ENCODE assay signal across 9 cellular contexts in genomic region chr1:198922638-198923430, GRCh38.
DNase-seq lines count a peak whose midpoint lies in the region; ATAC-seq lines count a peak whose summit lies in the region.
"Had no signal": no experiment of that assay in that cellular context is flagged by ENCODE, and none has a peak within 500 bp of the region (broad histone marks: within the 10 kb centered on the region; RNA-seq: fewer than 3 reads in every experiment).

No MANE protein-coding gene starts in this region.

- no peaks in the 10 kb centered on the region for H3K9me3 Mint-ChIP-seq in activated T-cell treated with anti-CD3 and anti-CD28 coated beads, Interleukin-2, amount 50 U/mL, for 72 hours

- H3K4me1 Mint-ChIP-seq in activated T-cell treated with anti-CD3 and anti-CD28 coated beads, Interleukin-2, amount 50 U/mL, for 72 hours (ENCODE audit: low read depth), result peaks cover 96% of the 10 kb centered on the region

- peak overlapping the region; percentile 95 for H3K27ac Mint-ChIP-seq in activated T-cell treated with anti-CD3 and anti-CD28 coated beads, Interleukin-2, amount 50 U/mL, for 72 hours

- H3K27ac ChIP-seq in substantia nigra (ENCODE audit: low read depth, low read length, poor library complexity, severe bottlenecking), result peak overlapping the region; percentile 21

- DNase-seq in activated T-cell treated with anti-CD3 and anti-CD28 coated beads, Interleukin-2, amount 50 U/mL, for 72 hours, result no peak
- DNase-seq in activated T-cell treated with anti-CD3 and anti-CD28 coated beads for 4 hours, result no peak
- peak; percentile 77 for DNase-seq in SIG-M5 (lab: John Stamatoyannopoulos, UW)
- no peak for DNase-seq in substantia nigra (lab: John Stamatoyannopoulos, UW)
- DNase-seq in HPDE6-E6E7 (ENCODE audit: extremely low spot score), result no peak
- DNase-seq in stimulated activated CD4-positive, alpha-beta T cell treated with anti-CD3 and anti-CD28 coated beads, Interleukin-15, amount 100 ng/mL, for 24 hours, result no peak
- DNase-seq: hippocampal formation had no signal

- H3K36me3 Mint-ChIP-seq in activated T-cell treated with anti-CD3 and anti-CD28 coated beads, Interleukin-2, amount 50 U/mL, for 72 hours (ENCODE audit: insufficient read depth in 2 of 2), result peaks cover 3 to 6% of the 10 kb centered on the region in 2 donors

- peak; percentile 68 to 76 for ATAC-seq in activated T-cell treated with anti-CD3 and anti-CD28 coated beads, Interleukin-2, amount 50 U/mL, for 72 hours (replicated peaks in 1 of 2)
- ATAC-seq in HG02938 (IDR thresholded peaks at IDR 0.05; ENCODE audit: unreplicated experiment) (peak; percentile 64), HG03520 (IDR thresholded peaks at IDR 0.05; ENCODE audit: unreplicated experiment) (no peak)

- H3K4me3 Mint-ChIP-seq in activated T-cell treated with anti-CD3 and anti-CD28 coated beads, Interleukin-2, amount 50 U/mL, for 72 hours, result peak overlapping the region; percentile 66 to 92

- H3K27me3 Mint-ChIP-seq in activated T-cell treated with anti-CD3 and anti-CD28 coated beads, Interleukin-2, amount 50 U/mL, for 72 hours (ENCODE audit: low read depth), result no peaks in the 10 kb centered on the region
